Comparison of ENCODE assay signal across 13 cellular contexts in the genomic region with DNA sequence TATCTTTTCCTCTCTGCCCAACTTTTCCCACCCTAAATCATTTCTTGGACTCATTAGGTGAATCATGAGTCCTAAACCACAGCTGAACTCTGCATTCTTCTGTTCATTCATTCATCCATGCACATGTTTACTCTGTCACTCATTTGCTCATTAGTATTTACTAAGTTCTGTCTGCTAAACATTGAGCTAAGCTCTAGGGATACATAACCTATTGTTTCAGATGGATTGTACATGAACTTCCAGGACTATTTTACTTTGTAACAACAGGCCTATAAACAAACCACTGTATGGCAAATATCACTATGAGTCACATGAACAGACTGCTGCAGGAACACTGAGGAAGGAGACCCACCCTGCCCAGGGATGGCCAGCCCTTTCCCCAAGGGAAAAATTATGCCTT. TPM values are rescaled to one million over a fixed set of nuclear protein-coding genes. Genes with fewer than 3 reads are reported as not detected.
A peak's percentile ranks its signal among the peaks of the same experiment; 100 is the strongest.
DNase-seq lines count a peak whose midpoint lies in the region; ATAC-seq and TF ChIP-seq lines count a peak whose summit lies in the region.
"Had no signal": no experiment of that assay in that cellular context is flagged by ENCODE, and none has a peak within 500 bp of the region (broad histone marks: within the 10 kb centered on the region; RNA-seq: fewer than 3 reads in every experiment).

No MANE protein-coding gene starts in this region.

- H3K27me3 ChIP-seq in heart left ventricle = no peaks in the 10 kb centered on the region
- no peaks in the 10 kb centered on the region for H3K27me3 ChIP-seq in ascending aorta
- no peaks in the 10 kb centered on the region for H3K27me3 ChIP-seq in aorta (ENCODE audit: control insufficient read depth in 1 of 2, insufficient read depth in 2 of 2, low read length in 1 of 2)
- H3K27me3 ChIP-seq: thyroid gland had no signal

- H3K36me3 ChIP-seq in heart left ventricle = peaks cover 0 to 11% (median 0%) of the 10 kb centered on the region in 9 donors
- peaks cover 0 to 4% of the 10 kb centered on the region in 2 donors for H3K36me3 ChIP-seq in ascending aorta
- peaks cover 0 to 3% of the 10 kb centered on the region in 2 donors for H3K36me3 ChIP-seq in aorta (ENCODE audit: control insufficient read depth in 1 of 2, insufficient read depth in 2 of 2, low read length in 1 of 2)
- no peaks in the 10 kb centered on the region for H3K36me3 ChIP-seq in OCI-LY7 (ENCODE audit: insufficient read depth, low read length)
- H3K36me3 ChIP-seq: thyroid gland had no signal

- H3K4me1 ChIP-seq in heart left ventricle (peaks cover 0 to 15% (median 0%) of the 10 kb centered on the region in 12 donors), ascending aorta (peaks cover 6 to 7% of the 10 kb centered on the region in 2 donors), aorta (ENCODE audit: control insufficient read depth in 1 of 2, insufficient read depth in 2 of 2, low read length in 2 of 2) (peaks cover 0 to 3% of the 10 kb centered on the region in 2 donors), OCI-LY7 (ENCODE audit: insufficient read depth, low read length, poor library complexity, severe bottlenecking) (no peaks in the 10 kb centered on the region)

- intact Hi-C loops in heart left ventricle (cut with DNase I) = no loop called here
- intact Hi-C loops in Right ventricle myocardium inferior (cut with DNase I) = no loop called here
- intact Hi-C loops in ascending aorta (cut with DNase I) = no loop called here
- intact Hi-C loops in aorta (cut with DNase I) = no loop called here
- intact Hi-C loops in OCI-LY7 (cut with micrococcal nuclease; ENCODE audit: unreplicated experiment) = no loop called here

- POLR2A ChIA-PET in OCI-LY7 (lab: Charles Lee) = no interaction called here

- no TSS peak for BruUV-seq in OCI-LY7 (replicated peaks; lab: Mats Ljungman, UMichigan)

- peak in 3 of 4 donors; percentile 38 to 52 (median 47) for ATAC-seq in heart left ventricle
- no peak for ATAC-seq in Right ventricle myocardium inferior
- peak; percentile 49 for ATAC-seq in aorta (ENCODE audit: low FRiP score)
- ATAC-seq in HG03159 (IDR thresholded peaks at IDR 0.05; ENCODE audit: unreplicated experiment) = no peak
- ATAC-seq: T-helper 17 cell had no signal

- no peaks in the 10 kb centered on the region for H3K9me2 ChIP-seq in OCI-LY7 (ENCODE audit: insufficient read depth, low read length)

- TF ChIP-seq POLR2A in heart left ventricle (IDR thresholded peaks at IDR 0.05) = no peak

- no peaks in the 10 kb centered on the region for H4K20me1 ChIP-seq in OCI-LY7 (ENCODE audit: insufficient read depth, low read length)

- no peak overlapping the region for H3K4me3 ChIP-seq in heart left ventricle
- H3K4me3 ChIP-seq in ascending aorta = no peak overlapping the region
- H3K4me3 ChIP-seq in aorta (ENCODE audit: low read length in 2 of 2) = no peak overlapping the region
- H3K4me3 ChIP-seq in OCI-LY7 (ENCODE audit: low read depth, low read length, poor library complexity, severe bottlenecking) = no peak overlapping the region
- H3K4me3 ChIP-seq: thyroid gland had no signal

- no peak overlapping the region for H2AFZ ChIP-seq in OCI-LY7 (ENCODE audit: low read length)

- H3K27ac ChIP-seq in heart left ventricle (peak overlapping the region in 3 of 12 donors; percentile 11 to 17 (median 13)), ascending aorta (peak overlapping the region; percentile 21 to 66), aorta (ENCODE audit: low read depth in 1 of 2, low read length in 2 of 2) (no peak overlapping the region), OCI-LY7 (ENCODE audit: low read depth, low read length, poor library complexity, severe bottlenecking) (no peak overlapping the region)

- CTCF ChIA-PET in OCI-LY7 (lab: Charles Lee; ENCODE audit: unreplicated experiment) = no interaction called here

- H3K4me2 ChIP-seq in OCI-LY7 (ENCODE audit: low read length) = no peak overlapping the region

- H3K9me3 ChIP-seq in heart left ventricle (no peaks in the 10 kb centered on the region), ascending aorta (no peaks in the 10 kb centered on the region), aorta (ENCODE audit: control insufficient read depth, low read length) (no peaks in the 10 kb centered on the region), OCI-LY7 (ENCODE audit: low read length) (no peaks in the 10 kb centered on the region)
- H3K9me3 ChIP-seq: thyroid gland had no signal

- no peaks in the 10 kb centered on the region for H3K79me2 ChIP-seq in OCI-LY7 (ENCODE audit: insufficient read depth, low read depth, low read length)

- no peak for TF ChIP-seq CTCF in heart left ventricle (IDR thresholded peaks at IDR 0.05)
- no peak for TF ChIP-seq CTCF in ascending aorta (IDR thresholded peaks at IDR 0.05)
- TF ChIP-seq CTCF in OCI-LY7 (conservative IDR thresholded peaks at IDR 0.05; ENCODE audit: low read length) = no peak

- no peak for DNase-seq in heart left ventricle
- DNase-seq in Right ventricle myocardium inferior (ENCODE audit: missing footprints) = no peak
- DNase-seq in ascending aorta (ENCODE audit: low spot score in 2 of 2) = no peak
- peak; percentile 68 for DNase-seq in iris pigment epithelial cell (ENCODE audit: low read depth)
- no peak for DNase-seq in aorta
- DNase-seq in OCI-LY7 (ENCODE audit: low spot score) = no peak
- no peak for DNase-seq in NAMALWA (ENCODE audit: low spot score)
- DNase-seq: activated T-cell treated with anti-CD3 and anti-CD28 coated beads, Interleukin-2, amount 50 U/mL, for 48 hours; NCI-H2081 treated with DMSO at 0.1 percent for 48 hours; stimulated activated CD4-positive, alpha-beta T cell treated with anti-CD3 and anti-CD28 coated beads, Interleukin-2, amount 100 ng/mL, for 24 hours; T-helper 17 cell; thyroid gland had no signal

RNA-seq across cellular contexts. Expression of a gene that starts 14.6 kb away (rescaled TPM):
- total RNA-seq in heart left ventricle (10 to 100 TPM in 4 of 9 donors, 1 to 10 TPM in 5; 4.8 to 17.8 (median 9.6) TPM), Right ventricle myocardium inferior (6.7 TPM), ascending aorta (2.9 TPM), aorta (10 to 100 TPM in 1 of 2 donors, 1 to 10 TPM in 1; 8.8 to 24.6 TPM), OCI-LY7 (2022) (17.7 and 20.5 TPM in 2 replicates)
- polyA plus RNA-seq in heart left ventricle (10 to 100 TPM in 1 of 2 donors, 1 to 10 TPM in 1; 7.6 to 10.3 TPM), aorta (10 to 100 TPM; 30.2 to 44.3 TPM)
- 13.6 and 18.9 TPM in 2 replicates for total RNA-seq in OCI-LY7 (2014; rRNA removed; shearing (Covaris generic))

Comparison
In these comparisons a context has a peak if more than half of its experiments do, and no peak if none do; other contexts are left out.
1. ATAC-seq: peak in heart left ventricle (3 of 4) and aorta (single experiment); none in Right ventricle myocardium inferior (single experiment) and HG03159 (single experiment).
2. H3K27ac ChIP-seq: peak in ascending aorta (2 of 2); none in aorta (0 of 2) and OCI-LY7 (single experiment).